In genomic region chr22:27972732-27973698, GRCh38 we compare ENCODE assay signal across 25 cellular contexts. TPM values are rescaled to one million over a fixed set of nuclear protein-coding genes. Genes with fewer than 3 reads are reported as not detected.
DNase-seq lines count a peak whose midpoint lies in the region; ATAC-seq and TF ChIP-seq lines count a peak whose summit lies in the region.
"Had no signal": no experiment of that assay in that cellular context is flagged by ENCODE, and none has a peak within 500 bp of the region (broad histone marks: within the 10 kb centered on the region; RNA-seq: fewer than 3 reads in every experiment).

No MANE protein-coding gene starts in this region.

- no peaks in the 10 kb centered on the region for H3K27me3 ChIP-seq in left lung
- H3K27me3 ChIP-seq: testis had no signal

- no peak overlapping the region for H3K4me3 Mint-ChIP-seq in HFFc6
- H3K4me3 Mint-ChIP-seq in Calu3 (ENCODE audit: low read depth, unreplicated experiment): no peak overlapping the region
- H3K4me3 Mint-ChIP-seq: activated CD4-positive, alpha-beta T cell treated with anti-CD3 and anti-CD28 coated beads for 36 hours; effector memory CD8-positive, alpha-beta T cell; natural killer cell treated with Interleukin-12 subunit alpha and Interleukin-12 subunit beta and Interleukin-15 and Interleukin-18, amount 100 ng/mL, for 72 hours; stimulated activated naive B cell treated with anti-CD40 and anti-IgM and Interleukin-4, amounts not matched to agents 10 μg/mL and 1 μg/mL and 100 μg/mL, for 72 hours had no signal

- H3K4me3 ChIP-seq in choroid plexus epithelial cell (ENCODE audit: low read depth, low read length) (no peak overlapping the region), left lung (no peak overlapping the region)
- H3K4me3 ChIP-seq: HAP-1, prostate gland, smooth muscle cell, testis had no signal

- ATAC-seq in left lung (peak; percentile 33), GM21786 (IDR thresholded peaks at IDR 0.05; ENCODE audit: unreplicated experiment) (no peak)
- ATAC-seq: activated CD4-positive, alpha-beta T cell treated with anti-CD3 and anti-CD28 coated beads for 36 hours; effector memory CD8-positive, alpha-beta T cell; natural killer cell treated with Interleukin-12 subunit alpha and Interleukin-12 subunit beta and Interleukin-15 and Interleukin-18, amount 100 ng/mL, for 72 hours; stimulated activated naive B cell treated with anti-CD40 and anti-IgM and Interleukin-4, amounts not matched to agents 10 μg/mL and 1 μg/mL and 100 μg/mL, for 72 hours had no signal

- H3K9me3 ChIP-seq in left lung: peaks cover 0 to 12% of the 10 kb centered on the region in 2 donors
- H3K9me3 ChIP-seq: HAP-1, prostate gland, testis had no signal

- no TSS peak for BruUV-seq in Calu3 (replicated peaks; lab: Mats Ljungman, UMichigan)

- no peaks in the 10 kb centered on the region for H3K36me3 ChIP-seq in left lung
- H3K36me3 ChIP-seq: HAP-1, prostate gland had no signal

- CTCF ChIA-PET in Calu3 (lab: Charles Lee): no interaction called here

- no peaks in the 10 kb centered on the region; the same call in 1 of the 2 replicates for H3K9me3 Mint-ChIP-seq in HFFc6
- H3K9me3 Mint-ChIP-seq in Calu3 (ENCODE audit: low read depth, unreplicated experiment): peaks cover 3% of the 10 kb centered on the region
- H3K9me3 Mint-ChIP-seq: effector memory CD8-positive, alpha-beta T cell; natural killer cell treated with Interleukin-12 subunit alpha and Interleukin-12 subunit beta and Interleukin-15 and Interleukin-18, amount 100 ng/mL, for 72 hours had no signal

- no peak overlapping the region for H3K27ac ChIP-seq in left lung
- H3K27ac ChIP-seq: C4-2B, prostate gland, testis had no signal

- peaks cover 50% of the 10 kb centered on the region for H3K4me1 Mint-ChIP-seq in HFFc6 (ENCODE audit: low read depth)
- H3K4me1 Mint-ChIP-seq in Calu3 (ENCODE audit: low read depth, unreplicated experiment): peaks cover 25% of the 10 kb centered on the region
- H3K4me1 Mint-ChIP-seq: stimulated activated naive B cell treated with anti-CD40 and anti-IgM and Interleukin-4, amounts not matched to agents 10 μg/mL and 1 μg/mL and 100 μg/mL, for 72 hours had no signal

- DNase-seq in ELR (ENCODE audit: low read depth): peak; percentile 17
- peak; percentile 36 for DNase-seq in NCI-H69 (lab: John Stamatoyannopoulos, UW)
- peak; percentile 44 for DNase-seq in choroid plexus epithelial cell (ENCODE audit: low read depth)
- no peak for DNase-seq in left lung
- no peak for DNase-seq in HFFc6
- no peak for DNase-seq in activated naive CD4-positive, alpha-beta T cell (lab: John Stamatoyannopoulos, UW)
- no peak for DNase-seq in Calu3
- DNase-seq: activated CD4-positive, alpha-beta T cell treated with anti-CD3 and anti-CD28 coated beads for 36 hours; activated naive CD4-positive, alpha-beta T cell treated with anti-CD3 and anti-CD28 coated beads, Interleukin-2, amount 50 U/mL, for 16 hours; effector memory CD8-positive, alpha-beta T cell; left cardiac atrium; MM.1S; NCI-H2171 treated with DMSO at 0.1 percent for 48 hours; NCI-H774; SHP77; stimulated activated CD4-positive, alpha-beta T cell treated with anti-CD3 and anti-CD28 coated beads, Interleukin-2, amount 100 ng/mL, for 48 hours; stimulated activated naive B cell treated with anti-CD40 and anti-IgM and Interleukin-4, amounts not matched to agents 10 μg/mL and 1 μg/mL and 100 μg/mL, for 72 hours; T-helper 1 cell; testis had no signal

- intact Hi-C loops in left lung (cut with DNase I) (no loop called here), Calu3 (cut with micrococcal nuclease; ENCODE audit: unreplicated experiment) (no loop called here)

- no peaks in the 10 kb centered on the region for H3K4me1 ChIP-seq in left lung
- H3K4me1 ChIP-seq: prostate gland, testis had no signal

- H3K36me3 Mint-ChIP-seq in HFFc6 (ENCODE audit: low read depth) (peaks cover 16% of the 10 kb centered on the region), Calu3 (ENCODE audit: insufficient read depth, unreplicated experiment) (no peaks in the 10 kb centered on the region)
- H3K36me3 Mint-ChIP-seq: natural killer cell treated with Interleukin-12 subunit alpha and Interleukin-12 subunit beta and Interleukin-15 and Interleukin-18, amount 100 ng/mL, for 72 hours had no signal

- TF ChIP-seq CTCF in choroid plexus epithelial cell (conservative IDR thresholded peaks at IDR 0.05; ENCODE audit: low read depth, low read length): no peak
- TF ChIP-seq CTCF in left lung (IDR thresholded peaks at IDR 0.05): no peak
- TF ChIP-seq CTCF in HFFc6 (IDR thresholded peaks at IDR 0.05): no peak
- no peak for TF ChIP-seq CTCF in Calu3 (IDR thresholded peaks at IDR 0.05; ENCODE audit: unreplicated experiment)

- no peaks in the 10 kb centered on the region for H3K27me3 Mint-ChIP-seq in HFFc6 (ENCODE audit: insufficient read depth)
- no peaks in the 10 kb centered on the region for H3K27me3 Mint-ChIP-seq in Calu3 (ENCODE audit: unreplicated experiment)
- H3K27me3 Mint-ChIP-seq: activated CD4-positive, alpha-beta T cell treated with anti-CD3 and anti-CD28 coated beads for 36 hours; effector memory CD8-positive, alpha-beta T cell; natural killer cell treated with Interleukin-12 subunit alpha and Interleukin-12 subunit beta and Interleukin-15 and Interleukin-18, amount 100 ng/mL, for 72 hours; stimulated activated naive B cell treated with anti-CD40 and anti-IgM and Interleukin-4, amounts not matched to agents 10 μg/mL and 1 μg/mL and 100 μg/mL, for 72 hours had no signal

- no peak overlapping the region for H3K27ac Mint-ChIP-seq in HFFc6
- H3K27ac Mint-ChIP-seq in Calu3 (ENCODE audit: unreplicated experiment): no peak overlapping the region
- H3K27ac Mint-ChIP-seq: activated CD4-positive, alpha-beta T cell treated with anti-CD3 and anti-CD28 coated beads for 36 hours; effector memory CD8-positive, alpha-beta T cell; natural killer cell treated with Interleukin-12 subunit alpha and Interleukin-12 subunit beta and Interleukin-15 and Interleukin-18, amount 100 ng/mL, for 72 hours; stimulated activated naive B cell treated with anti-CD40 and anti-IgM and Interleukin-4, amounts not matched to agents 10 μg/mL and 1 μg/mL and 100 μg/mL, for 72 hours had no signal

RNA-seq across cellular contexts. Expression of gene PITPNB, which starts 54.0 kb away (rescaled TPM):
- total RNA-seq in left lung (10 to 100 TPM; 51.1 to 59.0 TPM), Calu3 (2022) (136 and 154 TPM in 2 replicates)
- 10 to 100 TPM; 54.3 to 80.5 (median 74.8) TPM for total RNA-seq in HFFc6 (2021; fragmentation: NEBNext Ultra II Directional; extraction: Animal tissue kit (Norgen Biotek cat#: 25700))

Comparison
In these comparisons a context has a peak if more than half of its experiments do, and no peak if none do; other contexts are left out.
1. DNase-seq: peak in ELR (single experiment), NCI-H69 (single experiment) and choroid plexus epithelial cell (single experiment); none in left lung (0 of 2), HFFc6 (single experiment), activated naive CD4-positive, alpha-beta T cell (0 of 4) and Calu3 (single experiment).